6 cellular contexts compared by ENCODE assay signal in the genomic region with DNA sequence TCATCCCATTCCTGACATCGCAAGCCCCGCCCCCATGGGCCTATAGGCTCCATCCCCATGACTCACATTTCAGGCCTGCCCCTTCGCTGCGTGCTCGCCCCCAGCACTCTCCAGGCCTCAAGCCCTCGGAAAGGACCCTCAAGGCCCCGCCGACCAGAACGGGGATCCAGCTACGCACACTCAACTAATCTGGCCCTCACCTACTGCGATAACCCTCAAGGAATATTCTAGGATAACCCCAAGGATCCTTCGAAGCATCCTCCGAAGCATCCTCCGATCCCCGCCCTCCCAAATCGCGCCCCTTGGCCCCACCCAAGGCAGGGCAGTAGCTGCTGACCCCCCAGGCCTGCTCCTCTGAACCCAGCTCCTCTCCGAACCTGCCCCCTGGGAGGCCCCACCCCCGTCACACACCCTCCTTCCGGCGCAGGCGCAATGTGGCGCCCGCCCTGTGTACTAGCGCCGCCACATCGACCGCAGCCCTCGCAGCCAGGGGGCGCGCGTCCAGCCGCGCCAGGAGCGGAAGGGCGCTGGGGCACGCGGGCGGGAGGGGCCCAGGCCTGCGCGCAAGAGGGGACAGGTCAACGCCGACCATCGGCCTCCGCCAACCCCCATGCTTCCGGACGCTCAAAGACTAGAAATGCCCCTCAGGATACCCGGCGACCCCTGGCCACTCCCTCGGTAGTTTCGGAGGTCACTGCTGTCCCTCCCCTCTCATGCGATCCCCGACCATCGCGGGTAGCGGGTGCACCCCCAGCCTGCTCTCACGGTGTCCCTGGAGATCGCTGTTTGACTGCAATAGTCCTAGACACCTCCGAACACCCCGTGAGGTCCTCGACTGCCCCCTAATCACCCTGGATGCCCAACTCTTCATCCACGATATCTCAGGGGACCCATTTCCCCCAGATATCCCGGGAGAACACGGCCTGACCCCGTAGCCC. TPM values are rescaled to one million over a fixed set of nuclear protein-coding genes. Genes with fewer than 3 reads are reported as not detected.
A peak's percentile ranks its signal among the peaks of the same experiment; 100 is the strongest.
DNase-seq lines count a peak whose midpoint lies in the region; ATAC-seq and TF ChIP-seq lines count a peak whose summit lies in the region.

No MANE protein-coding gene starts in this region.

- H3K4me1 ChIP-seq in OCI-LY3 (ENCODE audit: low read length): peaks cover 6% of the 10 kb centered on the region; the same call in 1 of the 2 replicates

- DNase-seq in kidney tubule cell (ENCODE audit: low spot score): peak; percentile 84
- DNase-seq in stimulated activated CD8-positive, alpha-beta memory T cell treated with anti-CD3 and anti-CD28 coated beads, Interleukin-7, amount 100 ng/mL, for 48 hours (ENCODE audit: extremely low read depth in 1 of 2, low read depth in 1 of 2): peak; percentile 63 to 75

- H3K4me2 ChIP-seq in OCI-LY3 (ENCODE audit: low read length): peak overlapping the region; percentile 94

- H3K79me2 ChIP-seq in OCI-LY3 (ENCODE audit: low read length): no peaks in the 10 kb centered on the region

- H2AFZ ChIP-seq in OCI-LY3 (ENCODE audit: low read depth, low read length): peak overlapping the region; percentile 84

- no peaks in the 10 kb centered on the region for H3K36me3 ChIP-seq in OCI-LY3 (replicated peaks; ENCODE audit: low read depth, low read length)

- no peaks in the 10 kb centered on the region for H3K9me3 ChIP-seq in OCI-LY3 (ENCODE audit: insufficient read depth, low read length)

- H3K9ac ChIP-seq in OCI-LY3 (ENCODE audit: low read length): peak overlapping the region; percentile 99

- TF ChIP-seq CTCF in GM12874 (IDR thresholded peaks at IDR 0.05; ENCODE audit: insufficient read depth, low read depth, low read length) (peak; percentile 68), OCI-LY3 (IDR thresholded peaks at IDR 0.05; ENCODE audit: low read depth, low read length) (peak; percentile 65)

- H3K27me3 ChIP-seq in OCI-LY3 (ENCODE audit: low read depth, low read length): no peaks in the 10 kb centered on the region

- 2 to 40% (median 3%) methylated on average over 28 to 65 of the region's 65 CpGs for WGBS in adipose tissue, 3 donors

- no peaks in the 10 kb centered on the region for H4K20me1 ChIP-seq in OCI-LY3 (ENCODE audit: insufficient read depth, low read length)

- peak overlapping the region; percentile 99 for H3K4me3 ChIP-seq in OCI-LY3 (ENCODE audit: low read length)

- peak; percentile 81 for ATAC-seq in HG03342 (IDR thresholded peaks at IDR 0.05; ENCODE audit: unreplicated experiment)

- H3K27ac ChIP-seq in OCI-LY3 (ENCODE audit: low read length) (peak overlapping the region; percentile 81), adipose tissue (ENCODE audit: low read depth, low read length) (peak overlapping the region; percentile 81)

RNA-seq across cellular contexts. Expression of a gene that starts 6.4 kb away (rescaled TPM):
- polyA plus RNA-seq in adipose tissue: 10 to 100 TPM in 1 of 3 donors, 1 to 10 TPM in 2; 3.3 to 12.7 (median 3.4) TPM

RNA-seq across cellular contexts. Expression of a gene that starts 15.5 kb away (rescaled TPM):
- 100 to 1,000 TPM in 2 of 3 donors, 10 to 100 TPM in 1; 82.9 to 246 (median 116) TPM for polyA plus RNA-seq in adipose tissue

RNA-seq across cellular contexts. Expression of a gene that starts 30.0 kb away (rescaled TPM):
- 1 to 10 TPM; 6.0 to 8.4 (median 7.8) TPM for polyA plus RNA-seq in adipose tissue

RNA-seq across cellular contexts. Expression of a gene that starts 32.6 kb away (rescaled TPM):
- polyA plus RNA-seq in adipose tissue: 10 to 100 TPM in 2 of 3 donors, 1 to 10 TPM in 1; 8.7 to 19.0 (median 12.9) TPM

RNA-seq across cellular contexts. Expression of a gene that starts 43.8 kb away (rescaled TPM):
- polyA plus RNA-seq in adipose tissue: 1 to 10 TPM; 1.4 to 6.8 (median 2.1) TPM

Comparison
In these comparisons a context has a peak if more than half of its experiments do, and no peak if none do; other contexts are left out.
1. Peak in every context shown above with its lines: DNase-seq, ATAC-seq, H3K4me3 ChIP-seq and H3K27ac ChIP-seq.